Comparison of ENCODE assay signal across 8 cellular contexts in genomic region chr2:65300772-65301711, GRCh38.
DNase-seq lines count a peak whose midpoint lies in the region; ATAC-seq and TF ChIP-seq lines count a peak whose summit lies in the region.

No MANE protein-coding gene starts in this region.

- peak overlapping the region in 4 of 5 donors; percentile 24 to 77 (median 44) for H3K27ac ChIP-seq in adrenal gland

- H3K27me3 ChIP-seq in adrenal gland = no peaks in the 10 kb centered on the region

- peak overlapping the region; percentile 86 to 91 for H3K27ac Mint-ChIP-seq in T-cell

- no peak overlapping the region for H3K4me3 ChIP-seq in adrenal gland

- intact Hi-C loops in adrenal gland (cut with DNase I) = no loop called here

- no peaks in the 10 kb centered on the region for H3K27me3 Mint-ChIP-seq in T-cell

- H3K4me3 Mint-ChIP-seq in T-cell = peak overlapping the region; percentile 74 to 88 (median 75)

- H3K36me3 Mint-ChIP-seq in T-cell = no peaks in the 10 kb centered on the region

- 54 to 60% (median 56%) methylated on average over 17 to 20 of the region's 20 CpGs for WGBS in adrenal gland, 4 donors

- peaks cover 9 to 23% of the 10 kb centered on the region in 2 donors for H3K4me1 ChIP-seq in adrenal gland (replicated peaks in 1 of 2)

- peaks cover 31 to 43% (median 38%) of the 10 kb centered on the region in 3 donors for H3K4me1 Mint-ChIP-seq in T-cell

- ATAC-seq in GM19395 (IDR thresholded peaks at IDR 0.05; ENCODE audit: unreplicated experiment) (peak; percentile 91), HG03521 (IDR thresholded peaks at IDR 0.05; ENCODE audit: unreplicated experiment) (peak; percentile 87), T-cell (replicated peaks in 1 of 4) (peak; percentile 93 to 96 (median 94))

- no peaks in the 10 kb centered on the region for H3K9me3 Mint-ChIP-seq in T-cell

- POLR2A ChIA-PET in T-cell (lab: Charles Lee) = interaction anchor here in 1 of 2 donors (0.5 to 0.7 kb wide), 2 partner anchors 10 to 245 kb away, joined by 3 to 6 read pairs; partner anchors contain the start of gene CEP68

- H3K9me3 ChIP-seq in adrenal gland (replicated peaks in 1 of 3) = no peaks in the 10 kb centered on the region

- no peak for TF ChIP-seq CTCF in adrenal gland (IDR thresholded peaks at IDR 0.05)

- TF ChIP-seq POLR2A in adrenal gland (IDR thresholded peaks at IDR 0.05) = no peak

- no peaks in the 10 kb centered on the region for H3K36me3 ChIP-seq in adrenal gland (replicated peaks in 1 of 2)

- peak; percentile 91 for DNase-seq in AG20443 (ENCODE audit: low spot score)
- DNase-seq in T-cell = peak; percentile 49 to 77 (median 64)
- DNase-seq in adrenal gland = peak in 2 of 7 donors; percentile 25 to 28
- DNase-seq in hippocampal formation (lab: John Stamatoyannopoulos, UW) = peak; percentile 35 to 75
- DNase-seq in stimulated activated CD4-positive, alpha-beta T cell treated with anti-CD3 and anti-CD28 coated beads, Interleukin-12 subunit alpha, Interleukin-12 subunit beta, amount 100 ng/mL, for 4 hours = peak; percentile 64
- DNase-seq in NCI-H1436 (lab: John Stamatoyannopoulos, UW) = no peak

- CTCF ChIA-PET in T-cell (lab: Charles Lee) = interaction anchor here (0.6 to 0.7 kb wide), 3 partner anchors 127 to 813 kb away, joined by 3 to 5 read pairs (median 4); no protein-coding TSS in a partner anchor
